In genomic region chr12:14716848-14717444, GRCh38 we compare ENCODE assay signal across 8 cellular contexts. TPM values are rescaled to one million over a fixed set of nuclear protein-coding genes. Genes with fewer than 3 reads are reported as not detected.
DNase-seq lines count a peak whose midpoint lies in the region; ATAC-seq and TF ChIP-seq lines count a peak whose summit lies in the region.

No MANE protein-coding gene starts in this region.

- H3K9me3 Mint-ChIP-seq in T-cell (no peaks in the 10 kb centered on the region), MCF 10A (ENCODE audit: unreplicated experiment) (no peaks in the 10 kb centered on the region)
- no peaks in the 10 kb centered on the region for H3K9me3 Mint-ChIP-seq in stimulated activated memory B cell treated with anti-CD40 and anti-IgM and Interleukin-4, amounts not matched to agents 10 μg/mL and 1 μg/mL and 100 μg/mL, for 72 hours

- no peaks in the 10 kb centered on the region for H3K36me3 ChIP-seq in MG63

- H3K36me3 Mint-ChIP-seq in T-cell (no peaks in the 10 kb centered on the region), MCF 10A (ENCODE audit: insufficient read depth, unreplicated experiment) (no peaks in the 10 kb centered on the region)
- H3K36me3 Mint-ChIP-seq in stimulated activated memory B cell treated with anti-CD40 and anti-IgM and Interleukin-4, amounts not matched to agents 10 μg/mL and 1 μg/mL and 100 μg/mL, for 72 hours: no peaks in the 10 kb centered on the region

- TF ChIP-seq CTCF in MCF 10A (IDR thresholded peaks at IDR 0.05; ENCODE audit: unreplicated experiment): peak; percentile 37

- no peak overlapping the region for H3K4me3 ChIP-seq in MG63

- no TSS peak for BruUV-seq in MCF 10A (replicated peaks; lab: Mats Ljungman, UMichigan)

- H3K4me3 Mint-ChIP-seq in T-cell (no peak overlapping the region), MCF 10A (ENCODE audit: unreplicated experiment) (no peak overlapping the region)
- no peak overlapping the region for H3K4me3 Mint-ChIP-seq in stimulated activated memory B cell treated with anti-CD40 and anti-IgM and Interleukin-4, amounts not matched to agents 10 μg/mL and 1 μg/mL and 100 μg/mL, for 72 hours

- H3K27me3 Mint-ChIP-seq in T-cell (peaks cover under 1 to 6% of the 10 kb centered on the region in 2 donors), MCF 10A (ENCODE audit: insufficient read depth, unreplicated experiment) (no peaks in the 10 kb centered on the region)
- no peaks in the 10 kb centered on the region for H3K27me3 Mint-ChIP-seq in stimulated activated memory B cell treated with anti-CD40 and anti-IgM and Interleukin-4, amounts not matched to agents 10 μg/mL and 1 μg/mL and 100 μg/mL, for 72 hours

- peak; percentile 78 for ATAC-seq in GM18867 (IDR thresholded peaks at IDR 0.05; ENCODE audit: unreplicated experiment)
- ATAC-seq in T-cell (replicated peaks in 1 of 4): peak in 3 of 4 experiments; percentile 56 to 71 (median 69)
- ATAC-seq in stimulated activated memory B cell treated with anti-CD40 and anti-IgM and Interleukin-4, amounts not matched to agents 10 μg/mL and 1 μg/mL and 100 μg/mL, for 72 hours: peak; percentile 64

- DNase-seq in AML-193 (lab: John Stamatoyannopoulos, UW): peak; percentile 50 to 68
- DNase-seq in HS-5 (ENCODE audit: low read depth): peak; percentile 9
- peak in 31 of 34 experiments; percentile 1 to 54 (median 30) for DNase-seq in T-cell
- DNase-seq in MCF 10A (ENCODE audit: unreplicated experiment): peak; percentile 60
- DNase-seq in left kidney (ENCODE audit: low read depth, low spot score): peak; percentile 60
- no peak for DNase-seq in MG63

- H3K27me3 ChIP-seq in MG63: no peaks in the 10 kb centered on the region

- no peak overlapping the region for H3K27ac Mint-ChIP-seq in T-cell
- no peak overlapping the region for H3K27ac Mint-ChIP-seq in MCF 10A (ENCODE audit: low read depth, unreplicated experiment)
- no peak overlapping the region for H3K27ac Mint-ChIP-seq in stimulated activated memory B cell treated with anti-CD40 and anti-IgM and Interleukin-4, amounts not matched to agents 10 μg/mL and 1 μg/mL and 100 μg/mL, for 72 hours

- POLR2A ChIA-PET in T-cell (lab: Charles Lee): interaction anchor here in 1 of 2 donors (0.6 kb wide), 1 partner anchor 123 kb away, joined by 3 read pairs; no protein-coding TSS in a partner anchor
- POLR2A ChIA-PET in MCF 10A (lab: Yijun Ruan, JAX): no interaction called here

- CTCF ChIA-PET in T-cell (lab: Charles Lee): interaction anchor here (0.6 to 1.9 kb wide), 10 partner anchors 86 to 559 kb away, joined by 3 to 11 read pairs (median 4); partner anchors contain the start of genes C12orf60 (in 1 of the 2) and WBP11 (in 1 of the 2)
- CTCF ChIA-PET in MCF 10A (lab: Yijun Ruan, JAX): interaction anchor here (0.7 to 1.2 kb wide), 5 partner anchors 30 to 479 kb away, joined by 3 to 4 read pairs (median 3); no protein-coding TSS in a partner anchor

- intact Hi-C loops in MCF 10A (cut with micrococcal nuclease): loop anchor here (1.0 kb wide), 2 partner anchors 87 to 479 kb away; no protein-coding TSS in a partner anchor

- H3K4me1 Mint-ChIP-seq in T-cell: peaks cover 0 to 2% (median 0%) of the 10 kb centered on the region in 3 donors
- no peaks in the 10 kb centered on the region for H3K4me1 Mint-ChIP-seq in MCF 10A (ENCODE audit: insufficient read depth, unreplicated experiment)
- no peaks in the 10 kb centered on the region for H3K4me1 Mint-ChIP-seq in stimulated activated memory B cell treated with anti-CD40 and anti-IgM and Interleukin-4, amounts not matched to agents 10 μg/mL and 1 μg/mL and 100 μg/mL, for 72 hours

- no peaks in the 10 kb centered on the region for H3K9me3 ChIP-seq in MG63

RNA-seq across cellular contexts. Expression of gene GUCY2C, which starts 20.5 kb away (rescaled TPM):
- total RNA-seq in T-cell (under 1 TPM in 1 of 5 donors, not detected in 4; 0.06 TPM), MCF 10A (2022) (not detected in 2 replicates)
- total RNA-seq in MG63 (2014; rRNA removed; shearing (Covaris generic); ENCODE audit: low replicate concordance): not detected in 2 replicates
